In genomic region chr14:29821665-29822429, GRCh38 we compare ENCODE assay signal across 19 cellular contexts.
DNase-seq lines count a peak whose midpoint lies in the region; ATAC-seq lines count a peak whose summit lies in the region.
"Had no signal": no experiment of that assay in that cellular context is flagged by ENCODE, and none has a peak within 500 bp of the region (broad histone marks: within the 10 kb centered on the region; RNA-seq: fewer than 3 reads in every experiment).

No MANE protein-coding gene starts in this region.

- peak; percentile 62 for DNase-seq in Ammon's horn (ENCODE audit: low spot score)
- DNase-seq in NCI-H146 (lab: John Stamatoyannopoulos, UW) = peak; percentile 19
- DNase-seq in SHP77 (lab: John Stamatoyannopoulos, UW) = peak; percentile 51 to 67
- peak; percentile 29 for DNase-seq in iris pigment epithelial cell (ENCODE audit: low read depth)
- no peak for DNase-seq in stimulated activated naive CD4-positive, alpha-beta T cell treated with Interleukin-2 at 50 U/mL for 16 hours (lab: John Stamatoyannopoulos, UW)
- no peak for DNase-seq in NCI-H82 treated with DMSO at 0.1 percent for 48 hours (lab: John Stamatoyannopoulos, UW; ENCODE audit: unreplicated experiment)
- no peak for DNase-seq in stimulated activated CD4-positive, alpha-beta T cell treated with anti-CD3 and anti-CD28 coated beads, Interleukin-4, amount 100 ng/mL, for 4 hours
- no peak for DNase-seq in sciatic nerve (ENCODE audit: low spot score)
- DNase-seq: activated CD8-positive, alpha-beta T cell treated with anti-CD3 and anti-CD28 coated beads for 36 hours; activated T-cell treated with anti-CD3 and anti-CD28 coated beads, Interleukin-2, amount 50 U/mL, for 72 hours; cerebellar nuclear complex; GDM1; GOT3; MV-4-11; NCI-H526; Peyer's patch; right cardiac atrium; T-helper 1 cell had no signal

- intact Hi-C loops in sciatic nerve (cut with DNase I) = no loop called here

- no peak for ATAC-seq in sciatic nerve
- ATAC-seq: activated CD8-positive, alpha-beta T cell treated with anti-CD3 and anti-CD28 coated beads for 36 hours; activated T-cell treated with anti-CD3 and anti-CD28 coated beads, Interleukin-2, amount 50 U/mL, for 72 hours; right cardiac atrium; WTC11 had no signal

Comparison
In these comparisons a context has a peak if more than half of its experiments do, and no peak if none do; other contexts are left out.
1. DNase-seq: peak in Ammon's horn (single experiment), NCI-H146 (single experiment), SHP77 (2 of 2) and iris pigment epithelial cell (single experiment); none in stimulated activated naive CD4-positive, alpha-beta T cell treated with Interleukin-2 at 50 U/mL for 16 hours (single experiment), NCI-H82 treated with DMSO at 0.1 percent for 48 hours (single experiment), stimulated activated CD4-positive, alpha-beta T cell treated with anti-CD3 and anti-CD28 coated beads, Interleukin-4, amount 100 ng/mL, for 4 hours (0 of 2) and sciatic nerve (single experiment).